8 cellular contexts compared by ENCODE assay signal in the genomic region with DNA sequence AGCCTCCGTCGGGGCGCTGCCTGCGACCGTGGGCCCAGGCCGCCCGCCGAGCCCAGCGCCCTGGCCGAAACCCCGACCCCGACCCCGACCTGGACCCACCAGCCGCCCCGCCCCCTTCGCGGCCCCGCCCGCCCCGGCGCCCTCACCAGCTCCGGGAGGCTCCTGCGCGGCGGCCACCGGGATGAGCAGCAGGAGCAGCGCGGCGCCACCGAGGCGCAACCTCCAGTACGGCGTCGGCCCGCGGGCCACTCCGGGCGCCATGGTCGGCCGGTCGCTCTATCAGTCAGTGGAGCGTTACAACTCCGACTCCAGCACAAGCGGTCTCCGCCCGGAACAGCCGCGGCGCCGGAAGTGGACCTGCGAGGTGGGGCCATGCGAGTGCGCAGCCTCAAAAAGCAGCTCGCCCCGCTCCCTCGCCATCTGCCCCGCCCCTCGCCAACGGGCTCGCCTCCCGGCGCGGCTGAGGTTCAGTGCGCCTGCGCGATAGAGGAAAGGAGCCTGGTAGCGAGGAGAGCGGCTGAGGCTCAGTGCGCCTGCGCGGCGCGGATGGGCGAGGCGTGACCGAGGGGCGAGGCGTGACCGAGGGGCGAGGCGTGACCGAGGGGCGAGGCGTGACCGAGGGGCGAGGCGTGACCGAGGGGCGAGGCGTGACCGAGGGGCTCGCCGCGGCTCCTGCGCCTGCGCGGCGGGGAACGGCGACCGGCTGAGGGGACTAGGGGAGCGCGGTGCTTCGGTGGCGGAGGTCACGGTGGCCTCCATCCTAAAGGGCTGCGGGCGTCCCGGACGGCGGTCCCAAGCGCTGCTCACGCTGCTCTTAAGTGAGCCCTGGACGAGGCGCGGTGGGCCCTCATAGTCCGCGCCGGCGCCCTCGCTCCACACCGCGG.
A peak's percentile ranks its signal among the peaks of the same experiment; 100 is the strongest.
DNase-seq lines count a peak whose midpoint lies in the region; ATAC-seq lines count a peak whose summit lies in the region.

A gene with protein sequence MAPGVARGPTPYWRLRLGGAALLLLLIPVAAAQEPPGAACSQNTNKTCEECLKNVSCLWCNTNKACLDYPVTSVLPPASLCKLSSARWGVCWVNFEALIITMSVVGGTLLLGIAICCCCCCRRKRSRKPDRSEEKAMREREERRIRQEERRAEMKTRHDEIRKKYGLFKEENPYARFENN (minus strand): TSS at position 335 of the 884 bp plus-strand sequence. CDS start 74 bp downstream, at position 261.

- H3K27me3 Mint-ChIP-seq in central memory CD8-positive, alpha-beta T cell: no peaks in the 10 kb centered on the region

- ATAC-seq in GM19043 (IDR thresholded peaks at IDR 0.05; ENCODE audit: low read depth, unreplicated experiment) (peak; percentile 65), HG03354 (IDR thresholded peaks at IDR 0.05; ENCODE audit: poor library complexity, severe bottlenecking, unreplicated experiment) (peak; percentile 76)
- peak; percentile 79 to 80 for ATAC-seq in activated CD4-positive, CD25-positive, alpha-beta regulatory T cell treated with anti-CD3 and anti-CD28 coated beads, Interleukin-2, amount 50 U/mL, for 24 hours
- ATAC-seq in central memory CD8-positive, alpha-beta T cell (replicated peaks; ENCODE audit: extremely low read depth, poor library complexity, severe bottlenecking): peak; percentile 74

- H3K27ac Mint-ChIP-seq in central memory CD8-positive, alpha-beta T cell (ENCODE audit: low read depth): peak within 1 kb of the TSS; percentile 91

- peaks cover 56% of the 10 kb centered on the region for H3K4me1 Mint-ChIP-seq in central memory CD8-positive, alpha-beta T cell

- peak within 1 kb of the TSS; percentile 94 for H3K4me3 Mint-ChIP-seq in central memory CD8-positive, alpha-beta T cell

- DNase-seq in AG20443 (ENCODE audit: low spot score) (peak; percentile 100), NCI-H446 treated with DMSO at 0.1 percent for 48 hours (lab: John Stamatoyannopoulos, UW) (peak; percentile 88), iris pigment epithelial cell (ENCODE audit: low read depth) (peak; percentile 95)
- DNase-seq in central memory CD8-positive, alpha-beta T cell (ENCODE audit: low spot score in 2 of 2): peak; percentile 98 to 99
- DNase-seq in stimulated activated CD4-positive, alpha-beta T cell treated with anti-CD3 and anti-CD28 coated beads, Interleukin-12 subunit alpha, Interleukin-12 subunit beta, amount 100 ng/mL, for 24 hours (ENCODE audit: low read depth in 2 of 2): peak; percentile 98

- no peaks in the 10 kb centered on the region for H3K9me3 Mint-ChIP-seq in central memory CD8-positive, alpha-beta T cell

- peaks cover 19% of the 10 kb centered on the region for H3K36me3 Mint-ChIP-seq in central memory CD8-positive, alpha-beta T cell (ENCODE audit: insufficient read depth)

Comparison
In these comparisons a context has a peak if more than half of its experiments do, and no peak if none do; other contexts are left out.
1. Peak in every context shown above with its lines: DNase-seq and ATAC-seq.